Comparison of ENCODE assay signal across 9 cellular contexts in the genomic region with DNA sequence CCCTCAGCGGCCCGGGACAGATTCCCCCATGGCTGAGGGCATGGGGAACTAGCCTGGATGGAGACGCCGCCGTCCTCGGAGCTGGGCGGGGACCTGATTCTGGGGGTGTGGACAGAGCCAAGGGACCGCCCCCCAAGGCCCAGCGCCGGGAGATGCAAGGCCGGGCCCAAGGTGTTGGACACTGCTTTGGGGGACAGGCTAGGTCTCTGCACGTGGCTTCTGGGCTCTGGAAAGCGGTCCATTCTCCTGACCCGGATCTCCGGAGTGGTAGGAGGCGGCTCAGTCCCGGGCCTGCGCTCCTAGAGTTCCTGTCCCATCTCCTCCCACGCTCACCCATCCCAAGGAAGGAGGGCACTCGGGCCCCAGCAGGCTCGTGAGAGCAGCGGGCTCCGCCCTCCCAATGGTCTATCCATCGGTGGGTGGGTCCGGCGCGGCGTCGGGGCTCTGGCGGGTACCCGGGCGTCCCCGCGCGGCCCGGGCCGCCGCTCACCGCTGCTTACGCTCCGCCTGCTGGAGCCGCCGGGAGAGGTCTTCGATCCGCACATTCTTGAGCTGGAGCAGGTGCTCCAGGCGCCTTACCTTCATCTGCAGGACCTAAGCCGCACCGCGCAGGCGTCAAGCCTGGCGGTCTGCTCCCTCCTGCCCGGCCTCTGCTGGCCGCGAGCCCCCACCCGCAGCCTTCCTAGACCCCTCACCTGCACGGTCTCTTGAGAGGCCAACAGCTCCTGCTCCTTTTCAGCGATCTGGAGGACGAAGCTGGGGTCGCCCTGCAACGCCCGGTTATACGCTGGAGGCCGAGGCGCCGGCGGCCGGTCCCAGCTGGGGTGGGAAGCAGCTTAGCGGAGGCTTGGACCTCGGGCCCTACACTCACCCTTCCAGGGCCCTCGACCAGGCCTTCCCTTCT. TPM values are rescaled to one million over a fixed set of nuclear protein-coding genes. Genes with fewer than 3 reads are reported as not detected.
DNase-seq lines count a peak whose midpoint lies in the region; ATAC-seq, FAIRE-seq and TF ChIP-seq lines count a peak whose summit lies in the region.
"Had no signal": no experiment of that assay in that cellular context is flagged by ENCODE, and none has a peak within 500 bp of the region (broad histone marks: within the 10 kb centered on the region; RNA-seq: fewer than 3 reads in every experiment).

No MANE protein-coding gene starts in this region.

- H3K4me1 ChIP-seq in PC-9 (replicated peaks; ENCODE audit: insufficient read depth) (peaks cover 10% of the 10 kb centered on the region), GM12878 (ENCODE audit: control insufficient read depth, insufficient read depth, low read length) (peaks cover 12% of the 10 kb centered on the region)

- TF ChIP-seq RAD21 in GM12878 (IDR thresholded peaks at IDR 0.05; ENCODE audit: insufficient read depth, low read depth, low read length) = no peak

- FAIRE-seq in GM12878 (lab: Jason Lieb, UNC) = no peak

- CTCF ChIA-PET in PC-9 (lab: Charles Lee) (interaction anchor here (0.7 kb wide), 3 partner anchors 14 to 357 kb away, joined by 3 to 4 read pairs (median 4); no protein-coding TSS in a partner anchor), GM12878 (lab: Yijun Ruan, JAX) (interaction anchor here (0.6 to 4.2 kb wide), 6 partner anchors 10 to 101 kb away, joined by 3 to 26 read pairs (median 3); a partner anchor contains a TSS)

- H4K20me1 ChIP-seq in PC-9 (ENCODE audit: insufficient read depth) (peaks cover 13% of the 10 kb centered on the region; the same call in 1 of the 2 replicates), GM12878 (ENCODE audit: control insufficient read depth, insufficient read depth) (no peaks in the 10 kb centered on the region)

- SMC1A ChIA-PET in GM12878 (lab: Charles Lee; ENCODE audit: uncharacterized antibody, unreplicated experiment) = no interaction called here

- no peaks in the 10 kb centered on the region for H3K27me3 ChIP-seq in PC-9 (ENCODE audit: insufficient read depth, low read depth)
- H3K27me3 ChIP-seq in GM12878 (replicated peaks in 1 of 2; ENCODE audit: control insufficient read depth in 2 of 2, insufficient read depth in 2 of 2, low read length in 1 of 2) = peaks cover 12 to 16% of the 10 kb centered on the region in 2 experiments

- RAD21 ChIA-PET in GM12878 (lab: Charles Lee; ENCODE audit: unreplicated experiment) = interaction anchor here (0.6 to 0.9 kb wide), 2 partner anchors 11 to 43 kb away, joined by 3 read pairs; a partner anchor contains a TSS

- peak overlapping the region; percentile 8; the same call in 1 of the 2 replicates for H3K9ac ChIP-seq in GM12878 (ENCODE audit: control insufficient read depth, insufficient read depth, low read length)

- in situ Hi-C loops in GM12878 (cut with MboI) = no loop called here

- 11% methylated on average over 54 of the region's 70 CpGs for WGBS in GM12878 (ENCODE audit: insufficient coverage, insufficient replicate concordance, low lambda C conversion rate, missing lambda C conversion rate)

- intact Hi-C loops in PC-9 (cut with micrococcal nuclease; ENCODE audit: unreplicated experiment) (no loop called here), GM12878 (cut with micrococcal nuclease; ENCODE audit: unreplicated experiment) (no loop called here)

- no peaks in the 10 kb centered on the region for H3K9me3 ChIP-seq in PC-9 (ENCODE audit: insufficient read depth, low read depth)
- no peaks in the 10 kb centered on the region; the same call in 2 of the 3 replicates for H3K9me3 ChIP-seq in GM12878 (replicated peaks; ENCODE audit: control insufficient read depth, insufficient read depth, low read length)
- H3K9me3 ChIP-seq in iPS-18c (ENCODE audit: control insufficient read depth, insufficient read depth, low read length) = no peaks in the 10 kb centered on the region

- ATAC-seq in GM12878 = peak; percentile 58

- no peak overlapping the region for H3K27ac ChIP-seq in PC-9
- no peak overlapping the region for H3K27ac ChIP-seq in GM12878 (ENCODE audit: control insufficient read depth, insufficient read depth)
- H3K27ac ChIP-seq in skin epidermis = peak overlapping the region in 7 of 21 experiments; percentile 2 to 64 (median 18)
- H3K27ac ChIP-seq: C4-2B had no signal

- BruUV-seq in PC-9 (replicated peaks; lab: Mats Ljungman, UMichigan) (no TSS peak), GM12878 (replicated peaks; lab: Mats Ljungman, UMichigan) (no TSS peak)

- H2AFZ ChIP-seq in PC-9 (no peak overlapping the region), GM12878 (ENCODE audit: control insufficient read depth, low read depth, low read length) (peak overlapping the region; percentile 83)

- POLR2A ChIA-PET in PC-9 (lab: Charles Lee; ENCODE audit: unreplicated experiment) (interaction anchor here (0.6 to 0.8 kb wide), 5 partner anchors 9 to 383 kb away, joined by 3 to 7 read pairs (median 4); no protein-coding TSS in a partner anchor), GM12878 (lab: Charles Lee) (interaction anchor here (1.0 to 1.2 kb wide), 2 partner anchors 9 to 21 kb away, joined by 3 to 4 read pairs; no protein-coding TSS in a partner anchor)

- H3K4me2 ChIP-seq in PC-9 = peak overlapping the region; percentile 38
- H3K4me2 ChIP-seq in GM12878 (ENCODE audit: control insufficient read depth, insufficient read depth) = peak overlapping the region; percentile 99

- H3K4me3 ChIP-seq in PC-9 (no peak overlapping the region), GM12878 (peak overlapping the region; percentile 55), iPS-18c (ENCODE audit: insufficient read depth, low read depth, low read length) (peak overlapping the region; percentile 62), skin epidermis (peak overlapping the region; percentile 36 to 48 (median 41))

- H3K36me3 ChIP-seq in PC-9 (ENCODE audit: low read depth) (no peaks in the 10 kb centered on the region), GM12878 (ENCODE audit: control insufficient read depth in 2 of 2, insufficient read depth in 2 of 2, low read length in 1 of 2) (no peaks in the 10 kb centered on the region)

- DNase-seq in NCI-H524 (lab: John Stamatoyannopoulos, UW) (peak; percentile 31 to 47), NCI-H524 treated with DMSO at 0.1 percent for 48 hours (lab: John Stamatoyannopoulos, UW) (no peak), PC-9 (peak in 1 of 2 experiments; percentile 62), GM12878 (ENCODE audit: low read depth, low spot score) (no peak), NCI-H2029 treated with DMSO at 0.1 percent for 48 hours (lab: John Stamatoyannopoulos, UW) (no peak), GF-D8 (lab: John Stamatoyannopoulos, UW) (no peak)

- H3K79me2 ChIP-seq in PC-9 (ENCODE audit: low read depth) (no peaks in the 10 kb centered on the region), GM12878 (ENCODE audit: control insufficient read depth, insufficient read depth, low read length) (no peaks in the 10 kb centered on the region)

- peaks cover 15% of the 10 kb centered on the region; the same call in 1 of the 2 replicates for H3F3A ChIP-seq in PC-9 (ENCODE audit: insufficient read depth, low read depth)

- no peak for TF ChIP-seq EP300 in GM12878 (IDR thresholded peaks at IDR 0.05; ENCODE audit: borderline replicate concordance in 1 of 2, control insufficient read depth in 1 of 2, low read depth in 2 of 2, low read length in 2 of 2)

- TF ChIP-seq CTCF in PC-9 (conservative IDR thresholded peaks at IDR 0.05) (no peak), GM12878 (IDR thresholded peaks at IDR 0.05 in 2 of 3, conservative IDR thresholded peaks at IDR 0.05 in 1 of 3; ENCODE audit: control insufficient read depth in 2 of 3, extremely low read depth in 1 of 3, insufficient read depth in 1 of 3, low read depth in 3 of 3, low read length in 3 of 3) (no peak)

- TF ChIP-seq POLR2A in GM12878 (IDR thresholded peaks at IDR 0.05; ENCODE audit: low read depth, low read length) = no peak

- H3K9me2 ChIP-seq in PC-9 (ENCODE audit: insufficient read depth) = no peaks in the 10 kb centered on the region

RNA-seq across cellular contexts. Expression of a gene that starts 3.3 kb away (rescaled TPM):
- total RNA-seq in PC-9 (2021) = 2.6 and 2.7 TPM in 2 replicates
- total RNA-seq in GM12878 (2013; cell fraction: nucleolus; rRNA removed) = not detected in 2 replicates
- total RNA-seq in GM12878 (2014; rRNA removed) = not detected in 2 replicates
- total RNA-seq in GM12878 (2014; rRNA removed; fragmentation: Illumina TruSeq; extraction: Trizol) = not detected in 2 replicates
- total RNA-seq in GM12878 (2021) = not detected in 2 replicates
- not detected for polyA plus RNA-seq in GM12878 (2011; ENCODE audit: low read depth)
- polyA plus RNA-seq in GM12878 (2011; rRNA removed) = not detected in 2 replicates
- polyA plus RNA-seq in GM12878 (2011; cell fraction: cytosol; rRNA removed) = not detected in 2 replicates
- polyA plus RNA-seq in GM12878 (2011; cell fraction: nucleus; rRNA removed) = 0.18 and 0.29 TPM in 2 replicates
- 0.09 TPM in 1 of 2 replicates, not detected in the other for polyA plus RNA-seq in GM12878 (2012)
- polyA plus RNA-seq in GM12878 (2014; fragmentation: Illumina TruSeq; extraction: Trizol) = not detected in 2 replicates
- polyA plus RNA-seq in GM12878 (2014; fragmentation: Nextera tagmentation; extraction: Ambion mirVana) = not detected
- polyA plus RNA-seq in GM12878 (2014; rRNA removed) = 0.06 and 0.12 TPM in 2 replicates
- not detected for polyA plus RNA-seq in GM12878 (2016; fragmentation: Nextera tagmentation; extraction: Ambion mirVana)
- not detected in 2 replicates for polyA minus RNA-seq in GM12878 (2011; rRNA and poly(A)+ RNA removed)
- not detected in 2 replicates for polyA minus RNA-seq in GM12878 (2011; cell fraction: cytosol; rRNA and poly(A)+ RNA removed)
- 0.12 TPM in 1 of 2 replicates, not detected in the other for polyA minus RNA-seq in GM12878 (2011; cell fraction: nucleus; rRNA and poly(A)+ RNA removed)

RNA-seq across cellular contexts. Expression of a gene that starts 8.6 kb away (rescaled TPM):
- total RNA-seq in PC-9 (2021) = 70.8 and 82.9 TPM in 2 replicates
- total RNA-seq in GM12878 (2013; cell fraction: nucleolus; rRNA removed) = 8.8 and 11.3 TPM in 2 replicates
- total RNA-seq in GM12878 (2014; rRNA removed) = 56.6 and 68.6 TPM in 2 replicates
- 24.4 and 27.6 TPM in 2 replicates for total RNA-seq in GM12878 (2014; rRNA removed; fragmentation: Illumina TruSeq; extraction: Trizol)
- 68.3 and 71.2 TPM in 2 replicates for total RNA-seq in GM12878 (2021)
- polyA plus RNA-seq in GM12878 (2011; ENCODE audit: low read depth) = 12.5 TPM
- 4.3 and 7.1 TPM in 2 replicates for polyA plus RNA-seq in GM12878 (2011; rRNA removed)
- 8.8 and 12.2 TPM in 2 replicates for polyA plus RNA-seq in GM12878 (2011; cell fraction: cytosol; rRNA removed)
- 9.5 and 12.9 TPM in 2 replicates for polyA plus RNA-seq in GM12878 (2011; cell fraction: nucleus; rRNA removed)
- 24.5 and 35.6 TPM in 2 replicates for polyA plus RNA-seq in GM12878 (2012)
- polyA plus RNA-seq in GM12878 (2014; fragmentation: Illumina TruSeq; extraction: Trizol) = 10.9 and 20.9 TPM in 2 replicates
- polyA plus RNA-seq in GM12878 (2014; fragmentation: Nextera tagmentation; extraction: Ambion mirVana) = under 1 TPM; 0.16 to 0.29 TPM
- polyA plus RNA-seq in GM12878 (2014; rRNA removed) = 35.5 and 44.8 TPM in 2 replicates
- 1 to 10 TPM; 1.6 to 2.4 TPM for polyA plus RNA-seq in GM12878 (2016; fragmentation: Nextera tagmentation; extraction: Ambion mirVana)
- 8.2 and 15.1 TPM in 2 replicates for polyA minus RNA-seq in GM12878 (2011; rRNA and poly(A)+ RNA removed)
- 8.4 and 9.0 TPM in 2 replicates for polyA minus RNA-seq in GM12878 (2011; cell fraction: cytosol; rRNA and poly(A)+ RNA removed)
- 7.0 and 12.8 TPM in 2 replicates for polyA minus RNA-seq in GM12878 (2011; cell fraction: nucleus; rRNA and poly(A)+ RNA removed)

RNA-seq across cellular contexts. Expression of a gene that starts 10.4 kb away (rescaled TPM):
- total RNA-seq in PC-9 (2021) (86.9 and 95.0 TPM in 2 replicates), GM12878 (2014; rRNA removed) (59.2 and 64.5 TPM in 2 replicates), GM12878 (2014; rRNA removed; fragmentation: Illumina TruSeq; extraction: Trizol) (25.2 and 27.1 TPM in 2 replicates), GM12878 (2021) (65.9 and 67.5 TPM in 2 replicates)
- 2.7 and 3.8 TPM in 2 replicates for total RNA-seq in GM12878 (2013; cell fraction: nucleolus; rRNA removed)
- polyA plus RNA-seq in GM12878 (2011; ENCODE audit: low read depth) = 5.7 TPM
- polyA plus RNA-seq in GM12878 (2011; rRNA removed) (6.9 and 22.6 TPM in 2 replicates), GM12878 (2014; fragmentation: Illumina TruSeq; extraction: Trizol) (2.3 and 17.5 TPM in 2 replicates), GM12878 (2014; fragmentation: Nextera tagmentation; extraction: Ambion mirVana) (1 to 10 TPM in 1 of 2 experiments, under 1 TPM in 1; 0.80 to 7.6 TPM), GM12878 (2014; rRNA removed) (50.2 and 62.0 TPM in 2 replicates), GM12878 (2016; fragmentation: Nextera tagmentation; extraction: Ambion mirVana) (10 to 100 TPM; 90.8 to 96.3 TPM)
- 42.5 and 66.1 TPM in 2 replicates for polyA plus RNA-seq in GM12878 (2011; cell fraction: cytosol; rRNA removed)
- 25.9 and 34.8 TPM in 2 replicates for polyA plus RNA-seq in GM12878 (2011; cell fraction: nucleus; rRNA removed)
- polyA plus RNA-seq in GM12878 (2012) = 22.4 and 26.6 TPM in 2 replicates
- polyA minus RNA-seq in GM12878 (2011; rRNA and poly(A)+ RNA removed) = 16.0 and 29.6 TPM in 2 replicates
- 16.8 and 25.3 TPM in 2 replicates for polyA minus RNA-seq in GM12878 (2011; cell fraction: cytosol; rRNA and poly(A)+ RNA removed)
- polyA minus RNA-seq in GM12878 (2011; cell fraction: nucleus; rRNA and poly(A)+ RNA removed) = 6.3 and 9.6 TPM in 2 replicates

RNA-seq across cellular contexts. Expression of a gene that starts 18.1 kb away (rescaled TPM):
- total RNA-seq in PC-9 (2021) = 83.5 and 91.0 TPM in 2 replicates
- 19.8 and 20.9 TPM in 2 replicates for total RNA-seq in GM12878 (2013; cell fraction: nucleolus; rRNA removed)
- total RNA-seq in GM12878 (2014; rRNA removed) = 18.5 and 20.7 TPM in 2 replicates
- 11.2 and 13.0 TPM in 2 replicates for total RNA-seq in GM12878 (2014; rRNA removed; fragmentation: Illumina TruSeq; extraction: Trizol)
- total RNA-seq in GM12878 (2021) = 58.8 and 58.9 TPM in 2 replicates
- polyA plus RNA-seq in GM12878 (2011; ENCODE audit: low read depth) = 13.9 TPM
- 11.2 and 20.2 TPM in 2 replicates for polyA plus RNA-seq in GM12878 (2011; rRNA removed)
- 33.1 and 37.6 TPM in 2 replicates for polyA plus RNA-seq in GM12878 (2011; cell fraction: cytosol; rRNA removed)
- 145 and 172 TPM in 2 replicates for polyA plus RNA-seq in GM12878 (2011; cell fraction: nucleus; rRNA removed)
- polyA plus RNA-seq in GM12878 (2012) = 27.8 and 28.4 TPM in 2 replicates
- polyA plus RNA-seq in GM12878 (2014; fragmentation: Illumina TruSeq; extraction: Trizol) = 25.1 and 36.9 TPM in 2 replicates
- 1 to 10 TPM; 4.6 to 8.6 TPM for polyA plus RNA-seq in GM12878 (2014; fragmentation: Nextera tagmentation; extraction: Ambion mirVana)
- 37.0 and 44.2 TPM in 2 replicates for polyA plus RNA-seq in GM12878 (2014; rRNA removed)
- 10 to 100 TPM; 28.4 to 28.7 TPM for polyA plus RNA-seq in GM12878 (2016; fragmentation: Nextera tagmentation; extraction: Ambion mirVana)
- 11.0 and 22.2 TPM in 2 replicates for polyA minus RNA-seq in GM12878 (2011; rRNA and poly(A)+ RNA removed)
- 12.4 and 15.6 TPM in 2 replicates for polyA minus RNA-seq in GM12878 (2011; cell fraction: cytosol; rRNA and poly(A)+ RNA removed)
- polyA minus RNA-seq in GM12878 (2011; cell fraction: nucleus; rRNA and poly(A)+ RNA removed) = 13.5 and 22.2 TPM in 2 replicates

RNA-seq across cellular contexts. Expression of a gene that starts 42.4 kb away (rescaled TPM):
- 18.3 and 20.0 TPM in 2 replicates for total RNA-seq in PC-9 (2021)
- 7.0 and 7.1 TPM in 2 replicates for total RNA-seq in GM12878 (2013; cell fraction: nucleolus; rRNA removed)
- total RNA-seq in GM12878 (2014; rRNA removed) = 11.6 and 13.2 TPM in 2 replicates
- total RNA-seq in GM12878 (2014; rRNA removed; fragmentation: Illumina TruSeq; extraction: Trizol) = 3.8 and 4.7 TPM in 2 replicates
- 12.3 and 12.4 TPM in 2 replicates for total RNA-seq in GM12878 (2021)
- polyA plus RNA-seq in GM12878 (2011; ENCODE audit: low read depth) = 3.5 TPM
- 1.7 and 3.8 TPM in 2 replicates for polyA plus RNA-seq in GM12878 (2011; rRNA removed)
- 6.4 and 8.4 TPM in 2 replicates for polyA plus RNA-seq in GM12878 (2011; cell fraction: cytosol; rRNA removed)
- polyA plus RNA-seq in GM12878 (2011; cell fraction: nucleus; rRNA removed) = 3.8 and 5.3 TPM in 2 replicates
- 7.3 and 11.5 TPM in 2 replicates for polyA plus RNA-seq in GM12878 (2012)
- 1.8 and 3.8 TPM in 2 replicates for polyA plus RNA-seq in GM12878 (2014; fragmentation: Illumina TruSeq; extraction: Trizol)
- 1 to 10 TPM; 4.4 to 5.8 TPM for polyA plus RNA-seq in GM12878 (2014; fragmentation: Nextera tagmentation; extraction: Ambion mirVana)
- polyA plus RNA-seq in GM12878 (2014; rRNA removed) = 9.7 and 11.1 TPM in 2 replicates
- polyA plus RNA-seq in GM12878 (2016; fragmentation: Nextera tagmentation; extraction: Ambion mirVana) = 10 to 100 TPM; 10.5 to 13.1 TPM
- polyA minus RNA-seq in GM12878 (2011; rRNA and poly(A)+ RNA removed) = 3.9 and 8.0 TPM in 2 replicates
- polyA minus RNA-seq in GM12878 (2011; cell fraction: cytosol; rRNA and poly(A)+ RNA removed) = 1.8 and 3.9 TPM in 2 replicates
- polyA minus RNA-seq in GM12878 (2011; cell fraction: nucleus; rRNA and poly(A)+ RNA removed) = 4.0 and 7.7 TPM in 2 replicates

Comparison
In these comparisons a context has a peak if more than half of its experiments do, and no peak if none do; other contexts are left out.
1. DNase-seq: peak in NCI-H524 (2 of 2); none in NCI-H524 treated with DMSO at 0.1 percent for 48 hours (single experiment), GM12878 (single experiment), NCI-H2029 treated with DMSO at 0.1 percent for 48 hours (single experiment) and GF-D8 (single experiment).